ENCODE assay signal across 8 cellular contexts in genomic region chr5:146878471-146879172, GRCh38. TPM values are rescaled to one million over a fixed set of nuclear protein-coding genes. Genes with fewer than 3 reads are reported as not detected.
DNase-seq lines count a peak whose midpoint lies in the region; ATAC-seq and TF ChIP-seq lines count a peak whose summit lies in the region.

TSS of gene PPP2R2B (minus strand) at chr5:146878757.

- peak; percentile 76 for ATAC-seq in GM19351 (IDR thresholded peaks at IDR 0.05; ENCODE audit: unreplicated experiment)
- ATAC-seq in GM18520 (IDR thresholded peaks at IDR 0.05; ENCODE audit: unreplicated experiment), result no peak

- H3K27me3 ChIP-seq in esophagus muscularis mucosa (peaks cover 0 to 41% (median 5%) of the 10 kb centered on the region in 4 donors), muscle layer of duodenum (ENCODE audit: low read depth, low read length) (no peaks in the 10 kb centered on the region)

- H3K36me3 ChIP-seq in esophagus muscularis mucosa, result no peaks in the 10 kb centered on the region
- H3K36me3 ChIP-seq in muscle layer of duodenum (ENCODE audit: control insufficient read depth in 1 of 2, insufficient read depth in 2 of 2, low read length in 2 of 2), result no peaks in the 10 kb centered on the region

- H3K4me1 ChIP-seq in esophagus muscularis mucosa (peaks cover 21 to 27% (median 21%) of the 10 kb centered on the region in 4 donors), muscle layer of duodenum (ENCODE audit: control insufficient read depth in 1 of 2, insufficient read depth in 2 of 2, low read length in 2 of 2) (peaks cover 0 to 16% of the 10 kb centered on the region in 2 donors)

- intact Hi-C loops in esophagus muscularis mucosa (cut with DNase I), result no loop called here

- WGBS in esophagus muscularis mucosa, result 4% methylated on average over 22 of the region's 41 CpGs

- TF ChIP-seq CTCF in esophagus muscularis mucosa (IDR thresholded peaks at IDR 0.05), result no peak

- TF ChIP-seq POLR2A in esophagus muscularis mucosa (IDR thresholded peaks at IDR 0.05; ENCODE audit: low read depth), result no peak

- H3K9me3 ChIP-seq in esophagus muscularis mucosa (no peaks in the 10 kb centered on the region), muscle layer of duodenum (ENCODE audit: control insufficient read depth in 1 of 2, low read length in 2 of 2) (no peaks in the 10 kb centered on the region)

- no peak within 1 kb of the TSS for H3K27ac ChIP-seq in esophagus muscularis mucosa (replicated peaks in 1 of 4)
- no peak within 1 kb of the TSS for H3K27ac ChIP-seq in muscle layer of duodenum (ENCODE audit: low read length)
- peak within 1 kb of the TSS; percentile 52 for H3K27ac ChIP-seq in substantia nigra (ENCODE audit: low read depth, low read length, poor library complexity, severe bottlenecking)

- H3K4me3 ChIP-seq in esophagus muscularis mucosa, result peak within 1 kb of the TSS; percentile 48 to 64 (median 56)
- peak within 1 kb of the TSS; percentile 34 to 67 for H3K4me3 ChIP-seq in muscle layer of duodenum (ENCODE audit: low read depth in 1 of 2, low read length in 2 of 2)

- no peak for TF ChIP-seq EP300 in esophagus muscularis mucosa (IDR thresholded peaks at IDR 0.05)

- DNase-seq in A172 (ENCODE audit: low spot score), result peak; percentile 80
- DNase-seq in NCI-H2227 (lab: John Stamatoyannopoulos, UW; ENCODE audit: unreplicated experiment), result peak; percentile 65
- DNase-seq in activated T-cell treated with anti-CD3 and anti-CD28 coated beads, Interleukin-2, amount 50 U/mL, for 48 hours, result peak; percentile 58 to 67
- DNase-seq in esophagus muscularis mucosa (ENCODE audit: extremely low spot score), result no peak
- DNase-seq in substantia nigra (lab: John Stamatoyannopoulos, UW), result peak in 45 of 49 donors; percentile 11 to 80 (median 50)

RNA-seq across cellular contexts. Expression of gene PPP2R2B, which starts in this region (rescaled TPM):
- 9.9 and 14.0 TPM in 2 replicates for total RNA-seq in A172 (2014; rRNA removed; shearing (Covaris generic))
- total RNA-seq in esophagus muscularis mucosa, result 1 to 10 TPM; 1.2 to 4.0 (median 2.1) TPM
